In genomic region chr2:2569836-2570235, GRCh38 we compare ENCODE assay signal across 22 cellular contexts.
DNase-seq lines count a peak whose midpoint lies in the region; ATAC-seq and TF ChIP-seq lines count a peak whose summit lies in the region.
"Had no signal": no experiment of that assay in that cellular context is flagged by ENCODE, and none has a peak within 500 bp of the region (broad histone marks: within the 10 kb centered on the region; RNA-seq: fewer than 3 reads in every experiment).

No MANE protein-coding gene starts in this region.

- H4K20me1 ChIP-seq in neural progenitor cell (ENCODE audit: low read depth): no peaks in the 10 kb centered on the region
- H4K20me1 ChIP-seq: BLaER1 had no signal

- no peak overlapping the region for H3K27ac ChIP-seq in neural progenitor cell
- H3K27ac ChIP-seq in spleen: no peak overlapping the region
- H3K27ac ChIP-seq in heart left ventricle: no peak overlapping the region
- H3K27ac ChIP-seq: 22Rv1, BLaER1, C4-2B had no signal

- H3K4me3 ChIP-seq in neural progenitor cell (no peak overlapping the region), spleen (no peak overlapping the region), heart left ventricle (no peak overlapping the region)
- H3K4me3 ChIP-seq: BLaER1, GM12878, GM23338 had no signal

- H3K27me3 Mint-ChIP-seq in neural progenitor cell (ENCODE audit: insufficient read depth, low read depth) (peaks cover 6% of the 10 kb centered on the region), CD14-positive monocyte (ENCODE audit: low read depth in 3 of 3) (peaks cover 0 to 5% (median 0%) of the 10 kb centered on the region in 3 donors)
- H3K27me3 Mint-ChIP-seq: B cell; CD4-positive, alpha-beta T cell; CD8-positive, alpha-beta memory T cell had no signal

- H3K9me3 Mint-ChIP-seq in neural progenitor cell (no peaks in the 10 kb centered on the region), CD14-positive monocyte (peaks cover 0 to 12% (median 1%) of the 10 kb centered on the region in 7 donors)
- H3K9me3 Mint-ChIP-seq: CD4-positive, alpha-beta T cell; GM23338; H9 had no signal

- intact Hi-C loops in spleen (cut with DNase I; ENCODE audit: low total_unique reads): no loop called here
- intact Hi-C loops in heart left ventricle (cut with DNase I): no loop called here
- intact Hi-C loops in CD14-positive monocyte (cut with micrococcal nuclease): no loop called here

- H3K9me3 ChIP-seq in neural progenitor cell (ENCODE audit: low read depth): no peaks in the 10 kb centered on the region
- H3K9me3 ChIP-seq in spleen: peaks cover 0 to 3% (median 0%) of the 10 kb centered on the region in 8 donors
- H3K9me3 ChIP-seq in heart left ventricle: no peaks in the 10 kb centered on the region

- H3K27ac Mint-ChIP-seq in neural progenitor cell (peak overlapping the region; percentile 52), CD14-positive monocyte (no peak overlapping the region)
- H3K27ac Mint-ChIP-seq: B cell; CD4-positive, alpha-beta T cell; CD8-positive, alpha-beta memory T cell; GM23338 had no signal

- no peak overlapping the region for H2AFZ ChIP-seq in neural progenitor cell (replicated peaks)
- H2AFZ ChIP-seq: GM23338 had no signal

- no peaks in the 10 kb centered on the region for H3K36me3 ChIP-seq in neural progenitor cell
- H3K36me3 ChIP-seq in spleen: no peaks in the 10 kb centered on the region
- no peaks in the 10 kb centered on the region for H3K36me3 ChIP-seq in heart left ventricle
- H3K36me3 ChIP-seq: BLaER1 had no signal

- H3K27me3 ChIP-seq in neural progenitor cell: no peaks in the 10 kb centered on the region
- peaks cover 0 to 6% (median 0%) of the 10 kb centered on the region in 7 donors for H3K27me3 ChIP-seq in spleen (replicated peaks in 1 of 7)
- peaks cover 0 to 6% (median 0%) of the 10 kb centered on the region in 9 donors for H3K27me3 ChIP-seq in heart left ventricle
- H3K27me3 ChIP-seq: BLaER1 had no signal

- no peak for TF ChIP-seq POLR2A in spleen (IDR thresholded peaks at IDR 0.05)
- TF ChIP-seq POLR2A in heart left ventricle (IDR thresholded peaks at IDR 0.05): no peak

- WGBS in spleen, 5 donors: 74 to 86% (median 76%) methylated on average over 4 of the region's 4 CpGs
- 33 to 58% (median 54%) methylated on average over 1 to 4 of the region's 4 CpGs for WGBS in heart left ventricle, 4 donors

- no peak overlapping the region for H3K4me3 Mint-ChIP-seq in neural progenitor cell
- no peak overlapping the region for H3K4me3 Mint-ChIP-seq in CD14-positive monocyte
- H3K4me3 Mint-ChIP-seq: B cell; CD4-positive, alpha-beta T cell; CD8-positive, alpha-beta memory T cell; GM23338; H9 had no signal

- H3K4me2 ChIP-seq in neural progenitor cell: no peak overlapping the region
- H3K4me2 ChIP-seq: BLaER1, GM23338 had no signal

- DNase-seq in activated CD8-positive, alpha-beta memory T cell treated with anti-CD3 and anti-CD28 coated beads for 24 hours: peak; percentile 7
- no peak for DNase-seq in activated CD8-positive, alpha-beta memory T cell treated with anti-CD3 and anti-CD28 coated beads, Interleukin-2, amount 50 U/mL, for 4 hours
- DNase-seq in islet precursor cell (peak; percentile 19), neural progenitor cell (ENCODE audit: low spot score) (no peak), spleen (peak; percentile 36), heart left ventricle (no peak), kidney glomerular epithelial cell (lab: John Stamatoyannopoulos, UW) (no peak), CD14-positive monocyte (ENCODE audit: low spot score) (no peak)
- DNase-seq: CD8-positive, alpha-beta memory T cell; DMS 273 treated with DMSO at 0.1 percent for 48 hours; DMS79; EL; GDM1; H9 had no signal

- no peaks in the 10 kb centered on the region for H3K79me2 ChIP-seq in neural progenitor cell (ENCODE audit: low read depth)

- H3K4me1 Mint-ChIP-seq in neural progenitor cell (peaks cover 2% of the 10 kb centered on the region), CD14-positive monocyte (no peaks in the 10 kb centered on the region)
- H3K4me1 Mint-ChIP-seq: B cell; CD8-positive, alpha-beta memory T cell had no signal

- no peak overlapping the region for H3K9ac ChIP-seq in neural progenitor cell
- H3K9ac ChIP-seq: BLaER1 had no signal

- ATAC-seq in heart left ventricle: no peak
- ATAC-seq: GM12878, GM23338, HCT116 had no signal

- TF ChIP-seq CTCF in neural progenitor cell (IDR thresholded peaks at IDR 0.05) (no peak), spleen (IDR thresholded peaks at IDR 0.05 in 8 of 11, conservative IDR thresholded peaks at IDR 0.05 in 3 of 11) (no peak), heart left ventricle (IDR thresholded peaks at IDR 0.05) (no peak), CD14-positive monocyte (IDR thresholded peaks at IDR 0.05) (no peak)

- H3K4me1 ChIP-seq in neural progenitor cell (no peaks in the 10 kb centered on the region), spleen (no peaks in the 10 kb centered on the region), heart left ventricle (no peaks in the 10 kb centered on the region)
- H3K4me1 ChIP-seq: BLaER1 had no signal

- H3K36me3 Mint-ChIP-seq in neural progenitor cell (no peaks in the 10 kb centered on the region), CD14-positive monocyte (no peaks in the 10 kb centered on the region)

- peaks cover 6% of the 10 kb centered on the region for H3F3A ChIP-seq in neural progenitor cell (ENCODE audit: low read depth)

Comparison
In these comparisons a context has a peak if more than half of its experiments do, and no peak if none do; other contexts are left out.
1. DNase-seq: peak in activated CD8-positive, alpha-beta memory T cell treated with anti-CD3 and anti-CD28 coated beads for 24 hours (single experiment), islet precursor cell (single experiment) and spleen (single experiment); none in activated CD8-positive, alpha-beta memory T cell treated with anti-CD3 and anti-CD28 coated beads, Interleukin-2, amount 50 U/mL, for 4 hours (single experiment), neural progenitor cell (single experiment), heart left ventricle (0 of 5), kidney glomerular epithelial cell (single experiment) and CD14-positive monocyte (single experiment).